In genomic region chr1:31182352-31182751, GRCh38 we compare ENCODE assay signal across 9 cellular contexts. TPM values are rescaled to one million over a fixed set of nuclear protein-coding genes. Genes with fewer than 3 reads are reported as not detected.
DNase-seq lines count a peak whose midpoint lies in the region; ATAC-seq and TF ChIP-seq lines count a peak whose summit lies in the region.
"Had no signal": no experiment of that assay in that cellular context is flagged by ENCODE, and none has a peak within 500 bp of the region (broad histone marks: within the 10 kb centered on the region; RNA-seq: fewer than 3 reads in every experiment).

No MANE protein-coding gene starts in this region.

- H3K36me3 ChIP-seq in lung (ENCODE audit: control insufficient read depth in 2 of 2, insufficient read depth in 2 of 2, low read length in 2 of 2) = no peaks in the 10 kb centered on the region

- no peak overlapping the region for H3K27ac Mint-ChIP-seq in activated CD4-positive, alpha-beta T cell treated with anti-CD3 and anti-CD28 coated beads, Interleukin-2, amount 10 ng/mL, durations not matched to agents 24 days and 14 days
- H3K27ac Mint-ChIP-seq: brain had no signal

- H3K4me3 ChIP-seq in lung = no peak overlapping the region

- intact Hi-C loops in activated CD4-positive, alpha-beta T cell treated with anti-CD3 and anti-CD28 coated beads, Interleukin-2, amount 10 ng/mL, durations not matched to agents 24 days and 14 days (cut with micrococcal nuclease) = loop anchor here (1.0 to 5.0 kb wide), 3 partner anchors 20 to 365 kb away; no protein-coding TSS in a partner anchor

- peak; percentile 72 for ATAC-seq in lung (ENCODE audit: insufficient read depth, low FRiP score)
- no peak for ATAC-seq in HG03439 (IDR thresholded peaks at IDR 0.05; ENCODE audit: unreplicated experiment)
- no peak for ATAC-seq in GM21737 (IDR thresholded peaks at IDR 0.05; ENCODE audit: unreplicated experiment)

- no peaks in the 10 kb centered on the region for H3K9me3 Mint-ChIP-seq in activated CD4-positive, alpha-beta T cell treated with anti-CD3 and anti-CD28 coated beads, Interleukin-2, amount 10 ng/mL, durations not matched to agents 24 days and 14 days

- peaks cover 5% of the 10 kb centered on the region for H3K4me1 Mint-ChIP-seq in activated CD4-positive, alpha-beta T cell treated with anti-CD3 and anti-CD28 coated beads, Interleukin-2, amount 10 ng/mL, durations not matched to agents 24 days and 14 days

- H3K4me1 ChIP-seq in lung (ENCODE audit: control insufficient read depth in 2 of 2, insufficient read depth in 2 of 2, low read length in 2 of 2) = peaks cover 0 to 8% of the 10 kb centered on the region in 2 donors

- H3K36me3 Mint-ChIP-seq in activated CD4-positive, alpha-beta T cell treated with anti-CD3 and anti-CD28 coated beads, Interleukin-2, amount 10 ng/mL, durations not matched to agents 24 days and 14 days (ENCODE audit: low read depth) = no peaks in the 10 kb centered on the region

- H3K27me3 ChIP-seq in lung (ENCODE audit: control insufficient read depth, insufficient read depth) = no peaks in the 10 kb centered on the region

- no peak overlapping the region for H3K27ac ChIP-seq in lung (ENCODE audit: low read depth in 1 of 2, low read length in 1 of 2)

- DNase-seq in NCI-H2107 (lab: John Stamatoyannopoulos, UW) = peak; percentile 34
- DNase-seq in activated CD4-positive, alpha-beta T cell treated with anti-CD3 and anti-CD28 coated beads, Interleukin-2, amount 10 ng/mL, durations not matched to agents 24 days and 14 days = peak; percentile 89
- DNase-seq in effector CD4-positive, alpha-beta T cell = peak; percentile 27
- peak; percentile 48 for DNase-seq in lung (ENCODE audit: low spot score)
- DNase-seq in stimulated activated CD8-positive, alpha-beta memory T cell treated with anti-CD3 and anti-CD28 coated beads, Interleukin-15, amount 100 ng/mL, for 24 hours (ENCODE audit: low read depth) = peak; percentile 26

- H3K27me3 Mint-ChIP-seq in activated CD4-positive, alpha-beta T cell treated with anti-CD3 and anti-CD28 coated beads, Interleukin-2, amount 10 ng/mL, durations not matched to agents 24 days and 14 days = peaks cover 26% of the 10 kb centered on the region
- H3K27me3 Mint-ChIP-seq: brain had no signal

- WGBS in lung, 2 donors = 2% methylated on average over 15 to 18 of the region's 18 CpGs

- peak overlapping the region; percentile 37 for H3K4me3 Mint-ChIP-seq in activated CD4-positive, alpha-beta T cell treated with anti-CD3 and anti-CD28 coated beads, Interleukin-2, amount 10 ng/mL, durations not matched to agents 24 days and 14 days
- H3K4me3 Mint-ChIP-seq: brain had no signal

- TF ChIP-seq CTCF in GM12873 (IDR thresholded peaks at IDR 0.05; ENCODE audit: insufficient read depth, low read depth, low read length, missing control alignments) = peak; percentile 42
- no peak for TF ChIP-seq CTCF in lung (IDR thresholded peaks at IDR 0.05; ENCODE audit: control extremely low read depth, extremely low read depth)

- no peaks in the 10 kb centered on the region for H3K9me3 ChIP-seq in lung (ENCODE audit: control insufficient read depth in 2 of 2, insufficient read depth in 1 of 2, low read length in 1 of 2)

RNA-seq across cellular contexts. Expression of gene NKAIN1, which starts 57.3 kb away (rescaled TPM):
- total RNA-seq in activated CD4-positive, alpha-beta T cell treated with anti-CD3 and anti-CD28 coated beads, Interleukin-2, amount 10 ng/mL, durations not matched to agents 24 days and 14 days = not detected in 2 replicates
- not detected for total RNA-seq in lung
- polyA plus RNA-seq in lung = under 1 TPM in 1 of 2 donors, not detected in 1; 0.03 TPM

Comparison
In these comparisons a context has a peak if more than half of its experiments do, and no peak if none do; other contexts are left out.
1. DNase-seq: peak in every context shown above with its lines; median percentile 89 in activated CD4-positive, alpha-beta T cell treated with anti-CD3 and anti-CD28 coated beads, Interleukin-2, amount 10 ng/mL, durations not matched to agents 24 days and 14 days; 48 in lung; 34 in NCI-H2107; 27 in effector CD4-positive, alpha-beta T cell; 26 in stimulated activated CD8-positive, alpha-beta memory T cell treated with anti-CD3 and anti-CD28 coated beads, Interleukin-15, amount 100 ng/mL, for 24 hours.